ENCODE assay signal across 1 cellular context in the genomic region with DNA sequence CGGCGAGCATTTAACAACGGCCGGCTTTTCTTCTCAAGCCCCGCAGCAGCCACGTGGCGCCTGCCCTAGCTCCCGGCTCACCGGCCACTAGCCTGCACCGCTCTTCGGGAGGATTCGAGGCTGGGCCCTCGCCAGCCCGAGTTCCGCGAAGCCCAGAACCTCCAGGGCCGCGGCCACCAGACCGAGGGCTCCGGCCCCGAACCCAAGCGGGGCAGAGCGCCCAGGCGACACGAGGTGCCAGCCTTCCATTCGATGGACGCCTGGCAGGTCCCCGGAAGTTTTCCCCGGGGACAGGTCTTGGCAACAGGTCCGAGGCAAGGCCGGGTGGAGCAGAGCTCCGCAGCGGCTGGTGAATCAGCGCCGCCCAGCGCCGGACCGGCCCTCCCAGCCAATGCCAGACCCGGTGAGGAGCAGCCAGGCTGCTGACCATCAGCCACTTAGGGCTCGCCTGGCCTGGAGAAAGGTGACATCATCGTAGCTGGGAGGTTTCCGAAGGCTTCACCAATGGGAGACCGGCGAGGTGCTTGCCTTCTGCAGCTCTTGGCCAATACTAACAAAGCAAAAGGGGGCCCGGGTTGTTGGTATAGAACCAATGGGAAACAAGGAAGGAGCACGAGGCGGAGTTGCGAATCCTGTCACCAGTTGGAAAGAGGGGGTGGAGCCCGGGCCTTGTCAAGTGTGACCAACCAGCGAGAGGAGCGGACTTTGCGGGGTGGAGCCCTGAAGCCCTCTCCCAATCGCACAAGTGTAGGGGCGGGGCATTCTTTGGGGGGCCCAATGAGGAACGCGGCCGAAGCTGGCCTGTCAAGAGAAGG.
TF ChIP-seq lines count a peak whose summit lies in the region.

No MANE protein-coding gene starts in this region.

TF ChIP-seq in HepG2, 621 proteins besides CTCF, POLR2A, EP300 and RAD21 (continued from another document and continues in another):
- TF ChIP-seq PRDM10 (CRISPR knock-in tag; IDR thresholded peaks at IDR 0.05; ENCODE audit: low read depth) (peak; percentile 32; the same call in 1 of the 2 replicates), ZNF260 (CRISPR knock-in tag; IDR thresholded peaks at IDR 0.05; ENCODE audit: borderline replicate concordance, low read depth) (0 out of 2 replicates have a peak, but pooled peaks have one; percentile 58), ZNF414 (CRISPR knock-in tag; IDR thresholded peaks at IDR 0.05) (no peak; the same call in none of the 2 replicates), ZNF101 (CRISPR knock-in tag; IDR thresholded peaks at IDR 0.05; ENCODE audit: borderline replicate concordance, low read depth) (peak; percentile 87), ZNF431 (CRISPR knock-in tag; IDR thresholded peaks at IDR 0.05; ENCODE audit: borderline replicate concordance, low read depth) (peak; percentile 51; the same call in 1 of the 2 replicates), SATB2 (CRISPR knock-in tag; IDR thresholded peaks at IDR 0.05) (peak; percentile 93), TOE1 (CRISPR knock-in tag; IDR thresholded peaks at IDR 0.05) (peak; percentile 87; the same call in 1 of the 2 replicates), POLR2AphosphoS2 (IDR thresholded peaks at IDR 0.05; ENCODE audit: low read depth, low read length) (peak; percentile 68), THYN1 (CRISPR knock-in tag; IDR thresholded peaks at IDR 0.05; ENCODE audit: borderline replicate concordance, low read depth) (no peak), IRX3 (CRISPR knock-in tag; IDR thresholded peaks at IDR 0.05; ENCODE audit: borderline replicate concordance, low read depth) (peak; percentile 75; the same call in 1 of the 2 replicates), ZNF235 (CRISPR knock-in tag; IDR thresholded peaks at IDR 0.05; ENCODE audit: borderline replicate concordance) (no peak), SOX5 (CRISPR knock-in tag; IDR thresholded peaks at IDR 0.05; ENCODE audit: borderline replicate concordance) (no peak; the same call in 1 of the 2 replicates), TRIM24 (CRISPR knock-in tag; IDR thresholded peaks at IDR 0.05) (no peak), JUND (CRISPR knock-in tag; IDR thresholded peaks at IDR 0.05) (0 out of 2 replicates have a peak, but pooled peaks have one; percentile 61), PAF1 (CRISPR knock-in tag; IDR thresholded peaks at IDR 0.05) (no peak), ZNF367 (CRISPR knock-in tag; IDR thresholded peaks at IDR 0.05; ENCODE audit: borderline replicate concordance) (no peak), HMG20B (CRISPR knock-in tag; conservative IDR thresholded peaks at IDR 0.05) (0 out of 2 replicates have a peak, but pooled peaks have one; percentile 57), USF2 (IDR thresholded peaks at IDR 0.05; ENCODE audit: low read depth, low read length) (no peak), USF2 (CRISPR knock-in tag; IDR thresholded peaks at IDR 0.05; ENCODE audit: borderline replicate concordance) (peak; percentile 75), ZNF749 (CRISPR knock-in tag; IDR thresholded peaks at IDR 0.05; ENCODE audit: borderline replicate concordance) (peak; percentile 92; the same call in 1 of the 2 replicates), CHCHD3 (CRISPR knock-in tag; IDR thresholded peaks at IDR 0.05) (peak; percentile 86; the same call in 1 of the 2 replicates), ZMYM4 (CRISPR knock-in tag; IDR thresholded peaks at IDR 0.05) (peak; percentile 90), PHF21A (CRISPR knock-in tag; IDR thresholded peaks at IDR 0.05) (peak; percentile 86), ZNF83 (CRISPR knock-in tag; IDR thresholded peaks at IDR 0.05; ENCODE audit: borderline replicate concordance) (no peak), HNRNPLL (IDR thresholded peaks at IDR 0.05; ENCODE audit: low read depth, low read length, poor library complexity, severe bottlenecking) (peak; percentile 91), E2F5 (CRISPR knock-in tag; conservative IDR thresholded peaks at IDR 0.05) (no peak), ZNF30 (CRISPR knock-in tag; IDR thresholded peaks at IDR 0.05) (no peak), ZNF17 (CRISPR knock-in tag; IDR thresholded peaks at IDR 0.05) (peak; percentile 91; the same call in 1 of the 2 replicates), NFKB2 (CRISPR knock-in tag; IDR thresholded peaks at IDR 0.05; ENCODE audit: borderline replicate concordance) (peak; percentile 90; the same call in 1 of the 2 replicates), ZNF891 (CRISPR knock-in tag; IDR thresholded peaks at IDR 0.05) (peak; percentile 91), POLR2AphosphoS5 (IDR thresholded peaks at IDR 0.05; ENCODE audit: low read depth, low read length) (peak; percentile 81), ZNF407 (CRISPR knock-in tag; IDR thresholded peaks at IDR 0.05; ENCODE audit: not compliant biosample characterization) (peak; percentile 86), ZNF550 (CRISPR knock-in tag; IDR thresholded peaks at IDR 0.05; ENCODE audit: borderline replicate concordance) (peak; percentile 27; the same call in 1 of the 2 replicates), KLF11 (CRISPR knock-in tag; IDR thresholded peaks at IDR 0.05) (peak; percentile 88), MAFG (CRISPR knock-in tag; IDR thresholded peaks at IDR 0.05) (0 out of 2 replicates have a peak, but pooled peaks have one; percentile 17), IKZF4 (CRISPR knock-in tag; IDR thresholded peaks at IDR 0.05; ENCODE audit: borderline replicate concordance, low read depth, not compliant biosample characterization) (no peak)
- TF ChIP-seq, protein P1, sequence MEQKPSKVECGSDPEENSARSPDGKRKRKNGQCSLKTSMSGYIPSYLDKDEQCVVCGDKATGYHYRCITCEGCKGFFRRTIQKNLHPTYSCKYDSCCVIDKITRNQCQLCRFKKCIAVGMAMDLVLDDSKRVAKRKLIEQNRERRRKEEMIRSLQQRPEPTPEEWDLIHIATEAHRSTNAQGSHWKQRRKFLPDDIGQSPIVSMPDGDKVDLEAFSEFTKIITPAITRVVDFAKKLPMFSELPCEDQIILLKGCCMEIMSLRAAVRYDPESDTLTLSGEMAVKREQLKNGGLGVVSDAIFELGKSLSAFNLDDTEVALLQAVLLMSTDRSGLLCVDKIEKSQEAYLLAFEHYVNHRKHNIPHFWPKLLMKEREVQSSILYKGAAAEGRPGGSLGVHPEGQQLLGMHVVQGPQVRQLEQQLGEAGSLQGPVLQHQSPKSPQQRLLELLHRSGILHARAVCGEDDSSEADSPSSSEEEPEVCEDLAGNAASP (CRISPR knock-in tag; IDR thresholded peaks at IDR 0.05; ENCODE audit: borderline replicate concordance): peak; percentile 78
- TF ChIP-seq, protein P2, sequence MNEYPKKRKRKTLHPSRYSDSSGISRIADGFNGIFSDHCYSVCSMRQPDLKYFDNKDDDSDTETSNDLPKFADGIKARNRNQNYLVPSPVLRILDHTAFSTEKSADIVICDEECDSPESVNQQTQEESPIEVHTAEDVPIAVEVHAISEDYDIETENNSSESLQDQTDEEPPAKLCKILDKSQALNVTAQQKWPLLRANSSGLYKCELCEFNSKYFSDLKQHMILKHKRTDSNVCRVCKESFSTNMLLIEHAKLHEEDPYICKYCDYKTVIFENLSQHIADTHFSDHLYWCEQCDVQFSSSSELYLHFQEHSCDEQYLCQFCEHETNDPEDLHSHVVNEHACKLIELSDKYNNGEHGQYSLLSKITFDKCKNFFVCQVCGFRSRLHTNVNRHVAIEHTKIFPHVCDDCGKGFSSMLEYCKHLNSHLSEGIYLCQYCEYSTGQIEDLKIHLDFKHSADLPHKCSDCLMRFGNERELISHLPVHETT (CRISPR knock-in tag; conservative IDR thresholded peaks at IDR 0.05): peak; percentile 84
